ENCODE assay signal across 7 cellular contexts in genomic region chr17:28270926-28271325, GRCh38.
"Had no signal": no experiment of that assay in that cellular context is flagged by ENCODE, and none has a peak within 500 bp of the region (broad histone marks: within the 10 kb centered on the region; RNA-seq: fewer than 3 reads in every experiment).

No MANE protein-coding gene starts in this region.

- H2AFZ ChIP-seq: GM23338 had no signal

- H3K27ac ChIP-seq: HL-60 had no signal

- H3K4me3 Mint-ChIP-seq: GM23338, H9, IgD-negative memory B cell had no signal

- DNase-seq: H9, HCEC 1CT, KBM-7 had no signal

- H3K4me2 ChIP-seq: GM23338 had no signal

- ATAC-seq: GM23338, HepG2 had no signal

- H3K27ac Mint-ChIP-seq: GM23338, IgD-negative memory B cell had no signal

- H3K36me3 Mint-ChIP-seq: IgD-negative memory B cell had no signal

- H3K4me3 ChIP-seq: GM23338 had no signal
